In genomic region chr12:69341328-69341727, GRCh38 we compare ENCODE assay signal across 16 cellular contexts. TPM values are rescaled to one million over a fixed set of nuclear protein-coding genes. Genes with fewer than 3 reads are reported as not detected.
A peak's percentile ranks its signal among the peaks of the same experiment; 100 is the strongest.
DNase-seq lines count a peak whose midpoint lies in the region; ATAC-seq, FAIRE-seq and TF ChIP-seq lines count a peak whose summit lies in the region.
"Had no signal": no experiment of that assay in that cellular context is flagged by ENCODE, and none has a peak within 500 bp of the region (broad histone marks: within the 10 kb centered on the region; RNA-seq: fewer than 3 reads in every experiment).

No MANE protein-coding gene starts in this region.

- peaks cover 14% of the 10 kb centered on the region for H3K4me1 Mint-ChIP-seq in brain
- peaks cover 2% of the 10 kb centered on the region for H3K4me1 Mint-ChIP-seq in activated CD8-positive, alpha-beta T cell treated with anti-CD3 and anti-CD28 coated beads, Interleukin-2, amount 10 ng/mL, durations not matched to agents 7 days and 5 days (ENCODE audit: low read depth)
- H3K4me1 Mint-ChIP-seq: activated CD4-positive, alpha-beta T cell treated with anti-CD3 and anti-CD28 coated beads, Interleukin-2, amount 10 ng/mL, durations not matched to agents 7 days and 5 days had no signal

- POLR2A ChIA-PET in activated CD8-positive, alpha-beta T cell treated with anti-CD3 and anti-CD28 coated beads, Interleukin-2, amount 10 ng/mL, durations not matched to agents 7 days and 5 days (lab: Charles Lee): no interaction called here

- DNase-seq in H54 (ENCODE audit: insufficient read length, low spot score): peak; percentile 23
- DNase-seq in NOMO-1 treated with DMSO at 0.1 percent for 48 hours (lab: John Stamatoyannopoulos, UW; ENCODE audit: unreplicated experiment): peak; percentile 82
- no peak for DNase-seq in sciatic nerve (ENCODE audit: low spot score)
- no peak for DNase-seq in activated naive CD4-positive, alpha-beta T cell (lab: John Stamatoyannopoulos, UW)
- DNase-seq in activated CD8-positive, alpha-beta T cell treated with anti-CD3 and anti-CD28 coated beads, Interleukin-2, amount 10 ng/mL, durations not matched to agents 7 days and 5 days: no peak
- DNase-seq in NCI-H524 (lab: John Stamatoyannopoulos, UW): no peak
- DNase-seq: activated CD4-positive, alpha-beta T cell treated with anti-CD3 and anti-CD28 coated beads, Interleukin-2, amount 10 ng/mL, durations not matched to agents 7 days and 5 days; caudate nucleus; DND-41; effector memory CD4-positive, alpha-beta T cell; GOT3; stimulated activated CD4-positive, alpha-beta T cell treated with anti-CD3 and anti-CD28 coated beads, Interleukin-12 subunit alpha, Interleukin-12 subunit beta, amount 100 ng/mL, for 4 hours had no signal

- TF ChIP-seq POLR2A in H54 (IDR thresholded peaks at IDR 0.05; ENCODE audit: low read depth, low read length): no peak

- H3K9me3 Mint-ChIP-seq in brain: no peaks in the 10 kb centered on the region
- H3K9me3 Mint-ChIP-seq in activated CD8-positive, alpha-beta T cell treated with anti-CD3 and anti-CD28 coated beads, Interleukin-2, amount 10 ng/mL, durations not matched to agents 7 days and 5 days (ENCODE audit: insufficient read depth): no peaks in the 10 kb centered on the region
- H3K9me3 Mint-ChIP-seq: activated CD4-positive, alpha-beta T cell treated with anti-CD3 and anti-CD28 coated beads, Interleukin-2, amount 10 ng/mL, durations not matched to agents 7 days and 5 days; activated naive CD4-positive, alpha-beta T cell treated with anti-CD3 and anti-CD28 coated beads, Interleukin-2, amount 50 U/mL, for 72 hours; T-helper 2 cell treated with Interferon-gamma antibody and Interleukin-4, amounts not matched to agents 5 μg/mL and 100 μg/mL, for 36 hours had no signal

- intact Hi-C loops in sciatic nerve (cut with DNase I): no loop called here

- peak; percentile 51 for ATAC-seq in sciatic nerve
- no peak for ATAC-seq in activated CD8-positive, alpha-beta T cell treated with anti-CD3 and anti-CD28 coated beads, Interleukin-2, amount 10 ng/mL, durations not matched to agents 7 days and 5 days

- H3K4me3 Mint-ChIP-seq in brain: no peak overlapping the region
- no peak overlapping the region for H3K4me3 Mint-ChIP-seq in activated CD8-positive, alpha-beta T cell treated with anti-CD3 and anti-CD28 coated beads, Interleukin-2, amount 10 ng/mL, durations not matched to agents 7 days and 5 days
- H3K4me3 Mint-ChIP-seq: activated CD4-positive, alpha-beta T cell treated with anti-CD3 and anti-CD28 coated beads, Interleukin-2, amount 10 ng/mL, durations not matched to agents 7 days and 5 days; T-helper 2 cell treated with Interferon-gamma antibody and Interleukin-4, amounts not matched to agents 5 μg/mL and 100 μg/mL, for 36 hours had no signal

- no peaks in the 10 kb centered on the region for H3K36me3 Mint-ChIP-seq in brain
- H3K36me3 Mint-ChIP-seq in activated CD8-positive, alpha-beta T cell treated with anti-CD3 and anti-CD28 coated beads, Interleukin-2, amount 10 ng/mL, durations not matched to agents 7 days and 5 days (ENCODE audit: low read depth): no peaks in the 10 kb centered on the region
- H3K36me3 Mint-ChIP-seq: activated naive CD4-positive, alpha-beta T cell treated with anti-CD3 and anti-CD28 coated beads, Interleukin-2, amount 50 U/mL, for 72 hours had no signal

- TF ChIP-seq CTCF in brain (conservative IDR thresholded peaks at IDR 0.05): no peak

- FAIRE-seq in H54 (lab: Jason Lieb, UNC): peak; percentile 68

- no peaks in the 10 kb centered on the region for H3K27me3 Mint-ChIP-seq in brain
- peaks cover 12% of the 10 kb centered on the region for H3K27me3 Mint-ChIP-seq in activated CD8-positive, alpha-beta T cell treated with anti-CD3 and anti-CD28 coated beads, Interleukin-2, amount 10 ng/mL, durations not matched to agents 7 days and 5 days (ENCODE audit: low read depth)
- H3K27me3 Mint-ChIP-seq: progenitor cell of endocrine pancreas had no signal

- peak overlapping the region in 4 of 5 experiments; percentile 12 to 74 (median 28) for H3K27ac Mint-ChIP-seq in brain
- no peak overlapping the region for H3K27ac Mint-ChIP-seq in activated CD8-positive, alpha-beta T cell treated with anti-CD3 and anti-CD28 coated beads, Interleukin-2, amount 10 ng/mL, durations not matched to agents 7 days and 5 days
- H3K27ac Mint-ChIP-seq: activated CD4-positive, alpha-beta T cell treated with anti-CD3 and anti-CD28 coated beads, Interleukin-2, amount 10 ng/mL, durations not matched to agents 7 days and 5 days; activated naive CD4-positive, alpha-beta T cell treated with anti-CD3 and anti-CD28 coated beads, Interleukin-2, amount 50 U/mL, for 72 hours; progenitor cell of endocrine pancreas; T-helper 2 cell treated with Interferon-gamma antibody and Interleukin-4, amounts not matched to agents 5 μg/mL and 100 μg/mL, for 36 hours had no signal

- CTCF ChIA-PET in activated CD8-positive, alpha-beta T cell treated with anti-CD3 and anti-CD28 coated beads, Interleukin-2, amount 10 ng/mL, durations not matched to agents 7 days and 5 days (lab: Charles Lee): interaction anchor here (2.7 to 2.9 kb wide), 2 partner anchors 10 to 16 kb away, joined by 8 to 20 read pairs; no protein-coding TSS in a partner anchor

RNA-seq across cellular contexts. Expression of gene LYZ, which starts 6.9 kb away (rescaled TPM):
- polyA plus RNA-seq in brain (ENCODE audit: insufficient read depth, low read depth, low replicate concordance): 2.7 TPM
- 112 TPM for total RNA-seq in sciatic nerve
- not detected for total RNA-seq in activated CD8-positive, alpha-beta T cell treated with anti-CD3 and anti-CD28 coated beads, Interleukin-2, amount 10 ng/mL, durations not matched to agents 7 days and 5 days
- total RNA-seq: activated CD4-positive, alpha-beta T cell treated with anti-CD3 and anti-CD28 coated beads, Interleukin-2, amount 10 ng/mL, durations not matched to agents 7 days and 5 days had no signal

RNA-seq across cellular contexts. Expression of gene YEATS4, which starts 18.2 kb away (rescaled TPM):
- 14.5 TPM for polyA plus RNA-seq in brain (ENCODE audit: insufficient read depth, low read depth, low replicate concordance)
- 17.5 TPM for total RNA-seq in sciatic nerve
- total RNA-seq in activated CD8-positive, alpha-beta T cell treated with anti-CD3 and anti-CD28 coated beads, Interleukin-2, amount 10 ng/mL, durations not matched to agents 7 days and 5 days: 10 to 100 TPM; 49.9 to 51.0 TPM

Comparison
In these comparisons a context has a peak if more than half of its experiments do, and no peak if none do; other contexts are left out.
1. DNase-seq: peak in H54 (single experiment) and NOMO-1 treated with DMSO at 0.1 percent for 48 hours (single experiment); none in sciatic nerve (single experiment), activated naive CD4-positive, alpha-beta T cell (0 of 4), activated CD8-positive, alpha-beta T cell treated with anti-CD3 and anti-CD28 coated beads, Interleukin-2, amount 10 ng/mL, durations not matched to agents 7 days and 5 days (single experiment) and NCI-H524 (0 of 2).
2. RNA of gene LYZ, which starts 6.9 kb away (total RNA-seq): 112 TPM in sciatic nerve (single experiment); not detected in activated CD8-positive, alpha-beta T cell treated with anti-CD3 and anti-CD28 coated beads, Interleukin-2, amount 10 ng/mL, durations not matched to agents 7 days and 5 days; every median in the first group is over 100 times any median in the second.